ENCODE assay signal across 8 cellular contexts in genomic region chr10:69716711-69717560, GRCh38.
A peak's percentile ranks its signal among the peaks of the same experiment; 100 is the strongest.
DNase-seq lines count a peak whose midpoint lies in the region; ATAC-seq and TF ChIP-seq lines count a peak whose summit lies in the region.

No MANE protein-coding gene starts in this region.

- peaks cover 0 to 2% (median 0%) of the 10 kb centered on the region in 7 donors for H3K9me3 Mint-ChIP-seq in CD4-positive, CD25-positive, alpha-beta regulatory T cell
- H3K9me3 Mint-ChIP-seq in activated naive CD8-positive, alpha-beta T cell treated with anti-CD3 and anti-CD28 coated beads for 36 hours: no peaks in the 10 kb centered on the region

- no peaks in the 10 kb centered on the region for H3K4me1 Mint-ChIP-seq in CD4-positive, CD25-positive, alpha-beta regulatory T cell
- peaks cover 3% of the 10 kb centered on the region for H3K4me1 Mint-ChIP-seq in activated naive CD8-positive, alpha-beta T cell treated with anti-CD3 and anti-CD28 coated beads for 36 hours

- CTCF ChIA-PET in SK-N-SH (lab: Yijun Ruan, JAX): interaction anchor here (0.5 to 19.0 kb wide), 59 partner anchors 9 to 399 kb away, joined by 3 to 571 read pairs (median 4); partner anchors contain the start of gene COL13A1

- no peak overlapping the region for H2AFZ ChIP-seq in SK-N-SH (ENCODE audit: low read depth)

- H3K4me3 Mint-ChIP-seq in CD4-positive, CD25-positive, alpha-beta regulatory T cell: no peak overlapping the region
- no peak overlapping the region for H3K4me3 Mint-ChIP-seq in activated naive CD8-positive, alpha-beta T cell treated with anti-CD3 and anti-CD28 coated beads for 36 hours

- no peaks in the 10 kb centered on the region for H3K79me2 ChIP-seq in SK-N-SH (ENCODE audit: insufficient read depth)

- TF ChIP-seq CTCF in HFF-Myc (IDR thresholded peaks at IDR 0.05; ENCODE audit: low read depth, low read length, missing control alignments): peak; percentile 80
- peak; percentile 77 for TF ChIP-seq CTCF in SK-N-SH (IDR thresholded peaks at IDR 0.05)

- no peak for TF ChIP-seq EP300 in SK-N-SH (IDR thresholded peaks at IDR 0.05; ENCODE audit: borderline replicate concordance in 1 of 2, low read depth in 1 of 2, low read length in 1 of 2)

- no peak overlapping the region for H3K9ac ChIP-seq in SK-N-SH

- H4K20me1 ChIP-seq in SK-N-SH (ENCODE audit: insufficient read depth): no peaks in the 10 kb centered on the region

- no peaks in the 10 kb centered on the region for H3K4me1 ChIP-seq in CD4-positive, CD25-positive, alpha-beta regulatory T cell (ENCODE audit: control insufficient read depth, insufficient read depth, low read length, poor library complexity, severe bottlenecking)
- H3K4me1 ChIP-seq in SK-N-SH (ENCODE audit: control insufficient read depth in 1 of 2, insufficient read depth in 2 of 2, low read depth in 1 of 2, low read length in 1 of 2): no peaks in the 10 kb centered on the region; a peak in 1 of 4 replicates

- no peak overlapping the region for H3K27ac ChIP-seq in CD4-positive, CD25-positive, alpha-beta regulatory T cell (ENCODE audit: insufficient read depth, low read length, poor library complexity, severe bottlenecking)
- H3K27ac ChIP-seq in SK-N-SH (ENCODE audit: low read depth in 2 of 2, low read length in 1 of 2): no peak overlapping the region

- H3K36me3 Mint-ChIP-seq in CD4-positive, CD25-positive, alpha-beta regulatory T cell: no peaks in the 10 kb centered on the region
- H3K36me3 Mint-ChIP-seq in activated naive CD8-positive, alpha-beta T cell treated with anti-CD3 and anti-CD28 coated beads for 36 hours: no peaks in the 10 kb centered on the region

- H3K27ac Mint-ChIP-seq in CD4-positive, CD25-positive, alpha-beta regulatory T cell: peak overlapping the region in 1 of 3 donors; percentile 8
- no peak overlapping the region for H3K27ac Mint-ChIP-seq in activated naive CD8-positive, alpha-beta T cell treated with anti-CD3 and anti-CD28 coated beads for 36 hours

- H3K4me2 ChIP-seq in SK-N-SH: no peak overlapping the region

- peaks cover 7% of the 10 kb centered on the region for H3F3A ChIP-seq in SK-N-SH (replicated peaks; ENCODE audit: insufficient read depth)

- 65% methylated on average over 16 of the region's 19 CpGs for WGBS in SK-N-SH (ENCODE audit: low lambda C conversion rate)

- H3K9me2 ChIP-seq in SK-N-SH: no peaks in the 10 kb centered on the region

- no peaks in the 10 kb centered on the region for H3K9me3 ChIP-seq in CD4-positive, CD25-positive, alpha-beta regulatory T cell (ENCODE audit: control insufficient read depth in 2 of 2, low read length in 2 of 2)
- no peaks in the 10 kb centered on the region for H3K9me3 ChIP-seq in SK-N-SH

- POLR2A ChIA-PET in SK-N-SH (lab: Yijun Ruan, JAX): no interaction called here

- peak; percentile 93 for TF ChIP-seq RAD21 in SK-N-SH (IDR thresholded peaks at IDR 0.05; ENCODE audit: low read length)

- no peaks in the 10 kb centered on the region for H3K36me3 ChIP-seq in CD4-positive, CD25-positive, alpha-beta regulatory T cell (ENCODE audit: control insufficient read depth, insufficient read depth, low read length)
- H3K36me3 ChIP-seq in SK-N-SH (replicated peaks in 1 of 2; ENCODE audit: control insufficient read depth in 1 of 2, insufficient read depth in 2 of 2, low read length in 1 of 2): no peaks in the 10 kb centered on the region

- DNase-seq in CD4-positive, CD25-positive, alpha-beta regulatory T cell: peak in 2 of 3 donors; percentile 22 to 48
- DNase-seq in HFF-Myc (ENCODE audit: extremely low read depth, low read depth) (no peak), SK-N-SH (peak; percentile 84), hepatic stellate cell (ENCODE audit: low spot score) (peak; percentile 67), GF-D8 (lab: John Stamatoyannopoulos, UW) (no peak)
- DNase-seq in activated naive CD8-positive, alpha-beta T cell treated with anti-CD3 and anti-CD28 coated beads for 36 hours: peak; percentile 50
- peak; percentile 65 to 66 for DNase-seq in stimulated activated CD4-positive, alpha-beta T cell treated with anti-CD3 and anti-CD28 coated beads, Interleukin-2, amount 100 ng/mL, for 48 hours

- H3K27me3 ChIP-seq in CD4-positive, CD25-positive, alpha-beta regulatory T cell (ENCODE audit: control insufficient read depth, insufficient read depth, low read length): no peaks in the 10 kb centered on the region
- H3K27me3 ChIP-seq in SK-N-SH (ENCODE audit: insufficient read depth): peaks cover 7% of the 10 kb centered on the region; the same call in 1 of the 2 replicates

- no peak overlapping the region for H3K4me3 ChIP-seq in CD4-positive, CD25-positive, alpha-beta regulatory T cell (ENCODE audit: low read depth, low read length)
- H3K4me3 ChIP-seq in HFF-Myc (replicated peaks; ENCODE audit: low read depth, low read length) (no peak overlapping the region), SK-N-SH (ENCODE audit: low read depth in 2 of 2, low read length in 1 of 2) (no peak overlapping the region; a peak in 1 of 4 replicates)

- ATAC-seq in CD4-positive, CD25-positive, alpha-beta regulatory T cell (ENCODE audit: low read depth in 2 of 2): no peak
- ATAC-seq in HG03196 (IDR thresholded peaks at IDR 0.05; ENCODE audit: unreplicated experiment): no peak

- H3K27me3 Mint-ChIP-seq in CD4-positive, CD25-positive, alpha-beta regulatory T cell: peaks cover 6% of the 10 kb centered on the region
- H3K27me3 Mint-ChIP-seq in activated naive CD8-positive, alpha-beta T cell treated with anti-CD3 and anti-CD28 coated beads for 36 hours: peaks cover 14% of the 10 kb centered on the region

TF ChIP-seq in SK-N-SH, 30 proteins besides CTCF, POLR2A, EP300 and RAD21:
- TF ChIP-seq TCF12 (IDR thresholded peaks at IDR 0.05): no peak
- no peak for TF ChIP-seq USF1 (IDR thresholded peaks at IDR 0.05; ENCODE audit: borderline replicate concordance, low read depth)
- TF ChIP-seq JUND (IDR thresholded peaks at IDR 0.05): no peak
- peak; percentile 79 for TF ChIP-seq SMC3 (IDR thresholded peaks at IDR 0.05; ENCODE audit: low read depth, low read length)
- no peak for TF ChIP-seq ELF1 (IDR thresholded peaks at IDR 0.05)

Comparison
In these comparisons a context has a peak if more than half of its experiments do, and no peak if none do; other contexts are left out.
1. DNase-seq: peak in CD4-positive, CD25-positive, alpha-beta regulatory T cell (2 of 3), SK-N-SH (single experiment), activated naive CD8-positive, alpha-beta T cell treated with anti-CD3 and anti-CD28 coated beads for 36 hours (single experiment), hepatic stellate cell (single experiment) and stimulated activated CD4-positive, alpha-beta T cell treated with anti-CD3 and anti-CD28 coated beads, Interleukin-2, amount 100 ng/mL, for 48 hours (2 of 2); none in HFF-Myc (single experiment) and GF-D8 (single experiment).